19 cellular contexts compared by ENCODE assay signal in genomic region chrX:20545538-20545937, GRCh38.
"Had no signal": no experiment of that assay in that cellular context is flagged by ENCODE, and none has a peak within 500 bp of the region (broad histone marks: within the 10 kb centered on the region; RNA-seq: fewer than 3 reads in every experiment).

No MANE protein-coding gene starts in this region.

- H3K4me3 ChIP-seq: ascending aorta, cardiac muscle cell, colonic mucosa, lower lobe of right lung, vagina had no signal

- DNase-seq: activated CD4-positive, alpha-beta T cell treated with anti-CD3 and anti-CD28 coated beads for 1 hour; activated effector memory CD4-positive, alpha-beta T cell treated with anti-CD3 and anti-CD28 coated beads, Interleukin-2, amount 50 U/mL, for 16 hours; activated naive CD4-positive, alpha-beta T cell treated with anti-CD3 and anti-CD28 coated beads, Interleukin-2, amount 50 U/mL, for 16 hours; activated T-cell treated with anti-CD3 and anti-CD28 coated beads, Interleukin-2, amount 50 U/mL, for 72 hours; colonic mucosa; erythroblast; foreskin keratinocyte; glutamatergic neuron; hippocampal formation; islet precursor cell; lower lobe of right lung; posterior cingulate gyrus; retina; stimulated activated CD4-positive, alpha-beta T cell treated with anti-CD3 and anti-CD28 coated beads, Interleukin-2, amount 100 ng/mL, for 24 hours; trophoblast cell had no signal

- H3K36me3 ChIP-seq: ascending aorta, cardiac muscle cell, colonic mucosa, lower lobe of right lung, vagina had no signal

- H3K4me1 ChIP-seq: colonic mucosa, foreskin keratinocyte, lower lobe of right lung, vagina had no signal

- H3K27me3 ChIP-seq: ascending aorta, cardiac muscle cell, colonic mucosa, foreskin keratinocyte, vagina had no signal

- H3K9me3 ChIP-seq: colonic mucosa, lower lobe of right lung, vagina had no signal

- ATAC-seq: activated T-cell treated with anti-CD3 and anti-CD28 coated beads, Interleukin-2, amount 50 U/mL, for 72 hours; foreskin keratinocyte; lower lobe of right lung had no signal

- H3K27ac ChIP-seq: ascending aorta, cardiac muscle cell, colonic mucosa, foreskin keratinocyte, lower lobe of right lung, vagina, VCaP had no signal
